Comparison of ENCODE assay signal across 13 cellular contexts in the genomic region with DNA sequence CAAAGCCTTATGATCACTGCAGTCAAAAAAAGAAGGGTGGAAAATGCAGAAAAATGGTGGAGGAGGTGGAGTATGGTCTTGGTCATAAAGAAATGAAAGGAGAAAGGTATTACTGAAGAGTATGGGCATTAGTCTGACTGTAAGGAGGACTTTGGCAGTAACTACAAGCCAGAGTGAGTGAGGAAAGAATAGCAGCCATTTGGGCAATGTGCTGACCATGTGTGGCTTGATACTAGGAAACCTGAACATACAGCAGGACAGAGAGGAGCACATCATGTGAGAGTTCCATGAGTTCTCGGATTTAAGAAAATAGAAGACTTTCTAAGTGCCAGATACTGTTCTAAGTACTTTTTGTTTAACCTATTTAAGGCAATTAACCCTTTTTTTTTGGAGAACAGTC. TPM values are rescaled to one million over a fixed set of nuclear protein-coding genes. Genes with fewer than 3 reads are reported as not detected.
DNase-seq lines count a peak whose midpoint lies in the region; TF ChIP-seq lines count a peak whose summit lies in the region.
"Had no signal": no experiment of that assay in that cellular context is flagged by ENCODE, and none has a peak within 500 bp of the region (broad histone marks: within the 10 kb centered on the region; RNA-seq: fewer than 3 reads in every experiment).

No MANE protein-coding gene starts in this region.

- no peak overlapping the region for H3K4me3 ChIP-seq in fibroblast of villous mesenchyme (ENCODE audit: low read depth, low read length)

- DNase-seq in GM03348 (ENCODE audit: low spot score) (peak; percentile 26), epidermal melanocyte (ENCODE audit: insufficient read length, low spot score) (peak; percentile 30), fibroblast of villous mesenchyme (ENCODE audit: low read depth) (peak; percentile 24), NCI-H1694 (lab: John Stamatoyannopoulos, UW) (no peak), CD1c-positive myeloid dendritic cell (ENCODE audit: extremely low spot score) (no peak), NCI-H1694 treated with DMSO at 0.1 percent for 48 hours (lab: John Stamatoyannopoulos, UW) (no peak), DMS153 (lab: John Stamatoyannopoulos, UW) (no peak)
- DNase-seq: ACHN; BE2C; CD8-positive, alpha-beta T cell; COR-L47; DND-41; GDM1 had no signal

- TF ChIP-seq CTCF in fibroblast of villous mesenchyme (IDR thresholded peaks at IDR 0.05; ENCODE audit: insufficient read depth, low read depth, low read length): no peak

RNA-seq across cellular contexts. Expression of gene DTNA, which starts 8.5 kb away (rescaled TPM):
- 6.8 and 18.1 TPM in 2 replicates for total RNA-seq in fibroblast of villous mesenchyme
- total RNA-seq: CD8-positive, alpha-beta T cell had no signal

Comparison
In these comparisons a context has a peak if more than half of its experiments do, and no peak if none do; other contexts are left out.
1. DNase-seq: peak in GM03348 (single experiment), epidermal melanocyte (single experiment) and fibroblast of villous mesenchyme (single experiment); none in NCI-H1694 (single experiment), CD1c-positive myeloid dendritic cell (single experiment), NCI-H1694 treated with DMSO at 0.1 percent for 48 hours (single experiment) and DMS153 (single experiment).